ENCODE assay signal across 21 cellular contexts in the genomic region with DNA sequence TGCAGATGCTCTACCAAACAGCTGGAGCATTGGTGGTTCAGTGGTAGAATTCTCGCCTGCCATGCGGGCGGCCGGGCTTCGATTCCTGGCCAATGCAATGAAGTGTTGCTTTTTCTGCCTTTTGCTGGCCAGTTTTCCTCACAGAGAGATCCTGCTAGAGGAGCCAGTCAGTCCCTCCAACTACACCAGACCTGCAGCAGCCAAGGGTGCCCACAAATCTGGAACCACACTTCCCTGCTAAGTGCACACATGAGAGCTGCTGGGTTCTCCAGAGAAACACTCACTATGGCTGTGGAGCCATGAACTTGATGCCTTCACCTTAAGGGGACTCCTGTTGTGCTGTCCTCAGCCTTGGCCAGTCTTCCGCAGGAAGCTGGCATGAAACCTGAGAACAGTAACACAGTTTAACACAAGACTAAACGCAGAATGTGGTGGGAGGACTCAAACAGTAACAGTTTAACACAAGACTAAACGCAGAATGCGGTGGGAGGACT. TPM values are rescaled to one million over a fixed set of nuclear protein-coding genes. Genes with fewer than 3 reads are reported as not detected.
DNase-seq lines count a peak whose midpoint lies in the region; ATAC-seq and TF ChIP-seq lines count a peak whose summit lies in the region.
"Had no signal": no experiment of that assay in that cellular context is flagged by ENCODE, and none has a peak within 500 bp of the region (broad histone marks: within the 10 kb centered on the region; RNA-seq: fewer than 3 reads in every experiment).

No MANE protein-coding gene starts in this region.

- no peaks in the 10 kb centered on the region for H3K27me3 ChIP-seq in left ventricle myocardium inferior (ENCODE audit: low read depth)
- H3K27me3 ChIP-seq: hepatocyte, neutrophil, right lobe of liver, SJSA1, vagina had no signal

- H3K27ac ChIP-seq in left ventricle myocardium inferior (replicated peaks) = no peak overlapping the region
- H3K27ac ChIP-seq: hepatocyte, neutrophil, right lobe of liver, SJSA1, vagina had no signal

- DNase-seq in HFFc6 (no peak), astrocyte of the spinal cord (ENCODE audit: low read depth, low spot score) (peak; percentile 55), iris pigment epithelial cell (ENCODE audit: low read depth) (peak; percentile 64), skeletal muscle cell (ENCODE audit: low read depth) (peak; percentile 20), RPMI8226 (no peak), left ventricle myocardium inferior (no peak)
- DNase-seq: activated CD4-positive, alpha-beta T cell treated with anti-CD3 and anti-CD28 coated beads for 48 hours; activated CD8-positive, alpha-beta memory T cell treated with anti-CD3 and anti-CD28 coated beads, Interleukin-2, amount 50 U/mL, for 4 hours; activated effector memory CD4-positive, alpha-beta T cell treated with anti-CD3 and anti-CD28 coated beads, Interleukin-2, amount 50 U/mL, for 16 hours; effector CD8-positive, alpha-beta T cell; NCI-H2081; NCI-H526 treated with DMSO at 0.1 percent for 48 hours; PC-3; right lobe of liver; stimulated activated CD4-positive, alpha-beta T cell treated with anti-CD3 and anti-CD28 coated beads, Interleukin-2, amount 100 ng/mL, for 48 hours had no signal

- peaks cover 3% of the 10 kb centered on the region for H3K27me3 Mint-ChIP-seq in HFFc6 (ENCODE audit: insufficient read depth)
- H3K27me3 Mint-ChIP-seq: central memory CD8-positive, alpha-beta T cell had no signal

- no peaks in the 10 kb centered on the region for H3K9me3 Mint-ChIP-seq in HFFc6
- H3K9me3 Mint-ChIP-seq: central memory CD8-positive, alpha-beta T cell had no signal

- no peak overlapping the region for H3K4me3 Mint-ChIP-seq in HFFc6
- H3K4me3 Mint-ChIP-seq: central memory CD8-positive, alpha-beta T cell had no signal

- H3K4me1 Mint-ChIP-seq in HFFc6 (ENCODE audit: low read depth) = peaks cover 6% of the 10 kb centered on the region; the same call in 1 of the 2 replicates

- H3K4me3 ChIP-seq in astrocyte of the spinal cord (ENCODE audit: low read depth, low read length) = no peak overlapping the region
- peak overlapping the region; percentile 11 for H3K4me3 ChIP-seq in skeletal muscle cell (ENCODE audit: low read depth, low read length)
- H3K4me3 ChIP-seq in left ventricle myocardium inferior = no peak overlapping the region
- H3K4me3 ChIP-seq: hepatocyte, right lobe of liver, SJSA1, vagina had no signal

- peaks cover 11% of the 10 kb centered on the region; the same call in 1 of the 2 replicates for H3K36me3 Mint-ChIP-seq in HFFc6 (ENCODE audit: low read depth)

- no peaks in the 10 kb centered on the region for H3K9me3 ChIP-seq in left ventricle myocardium inferior (replicated peaks)
- H3K9me3 ChIP-seq: neutrophil, right lobe of liver, SJSA1, vagina had no signal

- peaks cover 31% of the 10 kb centered on the region for H3K36me3 ChIP-seq in left ventricle myocardium inferior

- H3K27ac Mint-ChIP-seq in HFFc6 = peak overlapping the region; percentile 8; the same call in 1 of the 2 replicates

- TF ChIP-seq CTCF in HFFc6 (IDR thresholded peaks at IDR 0.05) (no peak), astrocyte of the spinal cord (IDR thresholded peaks at IDR 0.05; ENCODE audit: low read depth, low read length) (no peak), left ventricle myocardium inferior (IDR thresholded peaks at IDR 0.05; ENCODE audit: borderline replicate concordance) (no peak)

- intact Hi-C loops in left ventricle myocardium inferior (cut with micrococcal nuclease) = no loop called here

- in situ Hi-C loops in astrocyte of the spinal cord (cut with HindIII; ENCODE audit: low sequenced_read_pairs) = no loop called here

- H3K4me1 ChIP-seq in left ventricle myocardium inferior = no peaks in the 10 kb centered on the region
- H3K4me1 ChIP-seq: right lobe of liver, SJSA1 had no signal

- ATAC-seq in HG02571 (IDR thresholded peaks at IDR 0.05; ENCODE audit: unreplicated experiment) = no peak
- ATAC-seq: PC-3, right lobe of liver had no signal

RNA-seq across cellular contexts. Expression of gene VAC14, which starts 12.2 kb away (rescaled TPM):
- total RNA-seq in HFFc6 (2021; fragmentation: NEBNext Ultra II Directional; extraction: Animal tissue kit (Norgen Biotek cat#: 25700)) = 10 to 100 TPM; 34.5 to 45.5 (median 37.6) TPM
- total RNA-seq in left ventricle myocardium inferior = 21.0 TPM

Comparison
In these comparisons a context has a peak if more than half of its experiments do, and no peak if none do; other contexts are left out.
1. DNase-seq: peak in astrocyte of the spinal cord (single experiment), iris pigment epithelial cell (single experiment) and skeletal muscle cell (single experiment); none in HFFc6 (single experiment), RPMI8226 (single experiment) and left ventricle myocardium inferior (single experiment).